10 cellular contexts compared by ENCODE assay signal in the genomic region with DNA sequence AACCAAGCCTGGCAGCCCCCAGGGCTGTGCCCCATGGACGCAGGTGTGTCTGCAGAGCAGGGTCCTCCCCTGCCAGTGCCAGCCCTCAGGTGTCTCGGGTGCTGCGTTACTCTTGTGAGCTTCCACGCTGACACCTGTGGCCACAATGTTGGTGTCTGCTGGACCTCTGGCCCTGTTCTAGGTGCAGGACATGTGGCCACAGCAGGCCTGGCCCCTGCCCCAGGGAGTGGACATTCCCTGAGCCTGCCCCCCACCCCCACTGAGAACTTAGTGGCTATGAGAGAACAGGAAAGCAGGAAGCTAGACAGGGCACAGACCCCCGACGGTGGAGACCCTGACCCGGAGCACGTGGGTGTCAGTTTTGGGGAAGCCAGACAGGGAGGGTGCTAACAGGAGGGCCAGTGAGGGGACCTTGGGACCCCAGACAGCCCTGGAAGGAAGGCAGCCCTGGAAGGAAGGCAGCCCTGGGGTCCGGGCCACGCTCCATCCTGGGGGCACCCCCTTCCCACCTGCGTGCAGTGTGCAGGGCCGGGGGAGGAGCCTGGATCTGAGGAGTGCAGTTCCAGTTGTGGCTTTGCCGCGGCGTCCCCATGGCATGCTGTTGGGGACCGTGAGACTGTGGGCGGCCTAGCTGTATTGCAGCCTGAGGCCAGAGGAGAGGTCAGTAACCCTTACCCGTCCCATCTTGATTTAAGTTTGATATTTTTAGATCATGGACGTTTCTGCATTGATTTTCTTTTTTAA. TPM values are rescaled to one million over a fixed set of nuclear protein-coding genes. Genes with fewer than 3 reads are reported as not detected.
A peak's percentile ranks its signal among the peaks of the same experiment; 100 is the strongest.
DNase-seq lines count a peak whose midpoint lies in the region; ATAC-seq, FAIRE-seq and TF ChIP-seq lines count a peak whose summit lies in the region.
"Had no signal": no experiment of that assay in that cellular context is flagged by ENCODE, and none has a peak within 500 bp of the region (broad histone marks: within the 10 kb centered on the region; RNA-seq: fewer than 3 reads in every experiment).

No MANE protein-coding gene starts in this region.

- CTCF ChIA-PET in endothelial cell of umbilical vein (lab: Charles Lee) = interaction anchor here (0.9 kb wide), 1 partner anchor 10 kb away, joined by 3 read pairs; no protein-coding TSS in a partner anchor

- DNase-seq in heart right ventricle (no peak), left cardiac atrium (no peak), endothelial cell of umbilical vein (ENCODE audit: low read depth, low spot score) (no peak), ovary (peak in 1 of 5 donors; percentile 60), uterus (peak in 1 of 2 donors; percentile 42), mucosa of descending colon (no peak), H9 (no peak)
- DNase-seq: stimulated activated CD4-positive, alpha-beta T cell treated with anti-CD3 and anti-CD28 coated beads, Interleukin-1b, Interleukin-23, amount 100 ng/mL, for 48 hours; WERI-Rb-1 had no signal

- no peak overlapping the region for H3T11ph ChIP-seq in H9 (ENCODE audit: low read length)

- no TSS peak for BruUV-seq in endothelial cell of umbilical vein (replicated peaks; lab: Mats Ljungman, UMichigan)

- POLR2A ChIA-PET in endothelial cell of umbilical vein (lab: Charles Lee) = no interaction called here

- H2BK5ac ChIP-seq in H9 (ENCODE audit: insufficient read length, low read length) = no peak overlapping the region

- H2BK120ac ChIP-seq in H9 (ENCODE audit: low read depth, low read length, poor library complexity, severe bottlenecking) = no peak overlapping the region

- H3K9me1 ChIP-seq in endothelial cell of umbilical vein (replicated peaks; ENCODE audit: control insufficient read depth, extremely low read depth, insufficient read depth, low read length) = no peaks in the 10 kb centered on the region

- H4K20me1 ChIP-seq in endothelial cell of umbilical vein (replicated peaks; ENCODE audit: control insufficient read depth, extremely low read depth, insufficient read depth, low read length) (no peaks in the 10 kb centered on the region), H9 (ENCODE audit: control insufficient read depth, insufficient read depth, insufficient read length) (no peaks in the 10 kb centered on the region)

- no peak for TF ChIP-seq EP300 in ovary (IDR thresholded peaks at IDR 0.05)

- H4K8ac ChIP-seq in H9 (replicated peaks; ENCODE audit: insufficient read length, low read depth, low read length) = no peak overlapping the region

- H3K4ac ChIP-seq in H9 (ENCODE audit: low read depth, low read length) = no peak overlapping the region

- no peak overlapping the region for H2AFZ ChIP-seq in endothelial cell of umbilical vein (ENCODE audit: low read depth, low read length)
- H2AFZ ChIP-seq in H9 (ENCODE audit: low read length) = no peak overlapping the region

- FAIRE-seq in endothelial cell of umbilical vein (lab: Jason Lieb, UNC) = no peak

- no peak overlapping the region for H3K23ac ChIP-seq in H9 (ENCODE audit: insufficient read length, low read depth, low read length)

- no peak overlapping the region for H3K18ac ChIP-seq in H9 (ENCODE audit: insufficient read length, low read depth, low read length)

- peaks cover 11% of the 10 kb centered on the region for H3K79me2 ChIP-seq in endothelial cell of umbilical vein (ENCODE audit: control insufficient read depth, insufficient read depth, low read length)
- no peaks in the 10 kb centered on the region for H3K79me2 ChIP-seq in H9 (ENCODE audit: insufficient read depth, low read length)

- H2BK20ac ChIP-seq in H9 (ENCODE audit: low read depth, low read length, poor library complexity, severe bottlenecking) = no peak overlapping the region

- H2BK15ac ChIP-seq in H9 (ENCODE audit: low read depth, low read length) = no peak overlapping the region

- H3K27me3 ChIP-seq in heart right ventricle (no peaks in the 10 kb centered on the region), endothelial cell of umbilical vein (ENCODE audit: control insufficient read depth in 2 of 2, insufficient read depth in 2 of 2, low read length in 2 of 2) (no peaks in the 10 kb centered on the region), ovary (no peaks in the 10 kb centered on the region), uterus (no peaks in the 10 kb centered on the region), H9 (ENCODE audit: insufficient read depth, low read length) (no peaks in the 10 kb centered on the region)

- no peaks in the 10 kb centered on the region for H3K9me3 Mint-ChIP-seq in H9

- no peak overlapping the region for H3K4me3 Mint-ChIP-seq in H9

- no peak for TF ChIP-seq CTCF in heart right ventricle (IDR thresholded peaks at IDR 0.05)
- TF ChIP-seq CTCF in endothelial cell of umbilical vein (IDR thresholded peaks at IDR 0.05; ENCODE audit: extremely low read depth in 1 of 2, insufficient read depth in 1 of 2, low read depth in 1 of 2, low read length in 2 of 2) = no peak
- TF ChIP-seq CTCF in ovary (IDR thresholded peaks at IDR 0.05) = no peak
- TF ChIP-seq CTCF in uterus (IDR thresholded peaks at IDR 0.05) = no peak
- no peak for TF ChIP-seq CTCF in mucosa of descending colon (IDR thresholded peaks at IDR 0.05)
- no peak for TF ChIP-seq CTCF in H9 (conservative IDR thresholded peaks at IDR 0.05)

- no peaks in the 10 kb centered on the region for H3K23me2 ChIP-seq in H9 (ENCODE audit: insufficient read length, low read depth, low read length, poor library complexity, severe bottlenecking)

- H3K14ac ChIP-seq in H9 (ENCODE audit: insufficient read depth, low read length) = no peak overlapping the region; the same call in 1 of the 2 replicates

- H3K9ac ChIP-seq in endothelial cell of umbilical vein (replicated peaks; ENCODE audit: extremely low read depth, insufficient read depth, low read length) (no peak overlapping the region), H9 (ENCODE audit: extremely low read depth, insufficient read length, low read length) (no peak overlapping the region)

- 47 to 64% methylated on average over 19 of the region's 19 CpGs for WGBS in heart right ventricle, 2 donors
- 30 to 45% (median 38%) methylated on average over 19 of the region's 19 CpGs for WGBS in ovary, 3 donors
- no CpG with 5 or more reads among the region's 19 CpGs for WGBS in H9 (ENCODE audit: extremely low coverage, insufficient read length, low lambda C conversion rate)

- H2BK12ac ChIP-seq in H9 (ENCODE audit: insufficient read length, low read depth, low read length) = no peak overlapping the region

- H3K9me3 ChIP-seq in heart right ventricle (no peaks in the 10 kb centered on the region), endothelial cell of umbilical vein (replicated peaks; ENCODE audit: control insufficient read depth, insufficient read depth, low read length) (no peaks in the 10 kb centered on the region), ovary (no peaks in the 10 kb centered on the region), uterus (no peaks in the 10 kb centered on the region), mucosa of descending colon (no peaks in the 10 kb centered on the region), H9 (ENCODE audit: control insufficient read depth, low read depth, low read length) (no peaks in the 10 kb centered on the region)

- H4K5ac ChIP-seq in H9 (ENCODE audit: insufficient read length, low read depth, low read length) = no peak overlapping the region

- intact Hi-C loops in heart right ventricle (cut with DNase I) = loop anchor here in 2 of 10 donors (5.0 kb wide), 1 partner anchor 34 kb away; no protein-coding TSS in a partner anchor
- intact Hi-C loops in left cardiac atrium (cut with DNase I) = no loop called here
- intact Hi-C loops in endothelial cell of umbilical vein (cut with micrococcal nuclease) = no loop called here
- intact Hi-C loops in ovary (cut with DNase I) = no loop called here
- intact Hi-C loops in uterus (cut with DNase I; ENCODE audit: low total_unique reads) = no loop called here
- intact Hi-C loops in mucosa of descending colon (cut with DNase I, micrococcal nuclease) = no loop called here

- H3K36me3 ChIP-seq in heart right ventricle (peaks cover 0 to 97% (median 36%) of the 10 kb centered on the region in 9 donors), endothelial cell of umbilical vein (ENCODE audit: control insufficient read depth in 2 of 2, extremely low read depth in 1 of 2, insufficient read depth in 2 of 2, low read length in 2 of 2) (peaks cover 11 to 35% of the 10 kb centered on the region in 2 experiments), ovary (no peaks in the 10 kb centered on the region), uterus (no peaks in the 10 kb centered on the region), mucosa of descending colon (ENCODE audit: low read depth) (no peaks in the 10 kb centered on the region)
- H3K36me3 ChIP-seq: WERI-Rb-1 had no signal

- H4K91ac ChIP-seq in H9 (ENCODE audit: insufficient read length, low read depth, low read length) = no peak overlapping the region

- H3K4me1 ChIP-seq in heart right ventricle = peaks cover 88 to 100% (median 96%) of the 10 kb centered on the region in 9 donors
- no peaks in the 10 kb centered on the region for H3K4me1 ChIP-seq in endothelial cell of umbilical vein (ENCODE audit: control insufficient read depth, extremely low read depth, insufficient read depth, low read length)
- H3K4me1 ChIP-seq in ovary (ENCODE audit: insufficient read depth) = peaks cover 81% of the 10 kb centered on the region
- H3K4me1 ChIP-seq in uterus = peaks cover 49 to 93% of the 10 kb centered on the region in 2 donors
- peaks cover 50% of the 10 kb centered on the region for H3K4me1 ChIP-seq in mucosa of descending colon (ENCODE audit: low read depth)
- H3K4me1 ChIP-seq in H9 (ENCODE audit: insufficient read depth, low read length) = no peaks in the 10 kb centered on the region

- no peak overlapping the region for H3K4me2 ChIP-seq in endothelial cell of umbilical vein (ENCODE audit: insufficient read depth, low read length)
- H3K4me2 ChIP-seq in H9 (ENCODE audit: insufficient read depth, insufficient read length, low read length) = no peak overlapping the region

- H3K4me3 ChIP-seq in heart right ventricle (peak overlapping the region in 2 of 10 donors; percentile 10 to 11), endothelial cell of umbilical vein (replicated peaks in 1 of 3; ENCODE audit: insufficient read depth in 1 of 3, low read depth in 1 of 3, low read length in 3 of 3) (no peak overlapping the region), ovary (no peak overlapping the region), uterus (no peak overlapping the region), mucosa of descending colon (no peak overlapping the region)

- no peak overlapping the region for H3K56ac ChIP-seq in H9 (ENCODE audit: insufficient read length, low read depth, low read length)

- no peaks in the 10 kb centered on the region; a peak in 1 of 7 replicates for H3K36me3 Mint-ChIP-seq in H9 (ENCODE audit: insufficient read depth in 1 of 3, low read depth in 3 of 3)

- TF ChIP-seq POLR2A in endothelial cell of umbilical vein (IDR thresholded peaks at IDR 0.05; ENCODE audit: low read depth, low read length) = peak; percentile 54
- no peak for TF ChIP-seq POLR2A in ovary (IDR thresholded peaks at IDR 0.05)
- TF ChIP-seq POLR2A in uterus (IDR thresholded peaks at IDR 0.05) = no peak

- dilution Hi-C loops in endothelial cell of umbilical vein (cut with MboI; ENCODE audit: extremely low pct_ligation_motif_present, low sequenced_read_pairs) = no loop called here

- H3K27ac Mint-ChIP-seq in H9 = no peak overlapping the region

- H3K27me3 Mint-ChIP-seq in H9 (ENCODE audit: low read depth) = no peaks in the 10 kb centered on the region

- H3K27ac ChIP-seq in heart right ventricle (peak overlapping the region; percentile 75 to 94 (median 86)), endothelial cell of umbilical vein (ENCODE audit: insufficient read depth, low read depth, low read length) (no peak overlapping the region), ovary (peak overlapping the region; percentile 68 to 88), uterus (peak overlapping the region; percentile 87 to 100), H9 (ENCODE audit: insufficient read length, low read depth, low read length) (no peak overlapping the region)

- no peaks in the 10 kb centered on the region for H3K79me1 ChIP-seq in H9 (ENCODE audit: insufficient read depth, low read depth, low read length, poor library complexity, severe bottlenecking)

- ATAC-seq in heart right ventricle = no peak
- ATAC-seq in left cardiac atrium = no peak
- no peak for ATAC-seq in HG03108 (IDR thresholded peaks at IDR 0.05; ENCODE audit: unreplicated experiment)
- ATAC-seq in mucosa of descending colon = no peak

- H3K4me1 Mint-ChIP-seq in H9 = peaks cover 2 to 8% of the 10 kb centered on the region in 2 experiments; a peak in 2 of 4 replicates

- H2AK5ac ChIP-seq in H9 (ENCODE audit: insufficient read length, low read length) = no peak overlapping the region

RNA-seq across cellular contexts. Expression of a gene that starts 43.9 kb away (rescaled TPM):
- total RNA-seq in heart right ventricle (10 to 100 TPM; 69.0 to 89.5 (median 81.1) TPM), left cardiac atrium (10 to 100 TPM; 49.6 to 66.2 TPM), endothelial cell of umbilical vein (6.6 and 10.7 TPM in 2 replicates), ovary (10 to 100 TPM in 6 of 7 donors, 1 to 10 TPM in 1; 9.7 to 41.0 (median 34.0) TPM), uterus (10 to 100 TPM in 2 of 4 donors, 1 to 10 TPM in 2; 1.8 to 24.8 (median 14.0) TPM), mucosa of descending colon (10 to 100 TPM; 57.9 to 81.4 (median 58.5) TPM), H9 (2021) (7.3 and 7.4 TPM in 2 replicates)
- polyA plus RNA-seq in heart right ventricle (10 to 100 TPM; 15.5 to 20.3 TPM), endothelial cell of umbilical vein (2.9 and 3.1 TPM in 2 replicates), ovary (10 to 100 TPM; 12.8 to 16.0 TPM)
- polyA plus RNA-seq in endothelial cell of umbilical vein (2011; cell fraction: cytosol; rRNA removed) = 2.5 and 3.6 TPM in 2 replicates
- 4.3 and 5.5 TPM in 2 replicates for polyA plus RNA-seq in endothelial cell of umbilical vein (2011; cell fraction: nucleus; rRNA removed)
- 3.5 and 4.7 TPM in 2 replicates for polyA plus RNA-seq in endothelial cell of umbilical vein (2012)
- 8.8 and 10.2 TPM in 2 replicates for polyA minus RNA-seq in endothelial cell of umbilical vein
- polyA minus RNA-seq in endothelial cell of umbilical vein (2011; cell fraction: cytosol; rRNA and poly(A)+ RNA removed) = 4.8 TPM
- 5.0 and 5.8 TPM in 2 replicates for polyA minus RNA-seq in endothelial cell of umbilical vein (2011; cell fraction: nucleus; rRNA and poly(A)+ RNA removed)

Comparison
In these comparisons a context has a peak if more than half of its experiments do, and no peak if none do; other contexts are left out.
1. H3K27ac ChIP-seq: peak in heart right ventricle (10 of 10), ovary (2 of 2) and uterus (2 of 2); none in endothelial cell of umbilical vein (single experiment) and H9 (single experiment).